ENCODE assay signal across 1 cellular context in the genomic region with DNA sequence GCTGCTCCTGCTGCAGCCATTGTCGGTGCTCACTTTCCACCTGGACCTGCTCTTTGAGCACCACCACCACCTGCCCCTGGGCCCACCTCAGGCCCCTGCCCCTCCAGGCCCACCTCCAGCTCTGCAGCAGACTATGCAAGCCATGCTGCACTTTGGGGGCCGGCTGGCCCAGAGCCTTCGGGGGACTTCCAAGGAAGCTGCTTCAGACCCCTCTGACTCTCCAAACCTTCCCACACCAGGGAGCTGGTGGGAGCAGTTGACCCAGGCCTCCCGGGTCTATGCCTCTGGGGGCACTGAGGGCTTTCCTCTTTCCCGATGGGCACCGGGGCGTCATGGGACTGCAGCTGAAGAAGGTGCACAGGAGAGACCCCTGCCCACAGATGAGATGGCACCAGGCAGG.
TF ChIP-seq lines count a peak whose summit lies in the region.

No MANE protein-coding gene starts in this region.

TF ChIP-seq in HCT116, 20 proteins besides CTCF, POLR2A, EP300 and RAD21:
- TF ChIP-seq CBX3 (IDR thresholded peaks at IDR 0.05; ENCODE audit: low read depth), result no peak
- TF ChIP-seq YY1 (IDR thresholded peaks at IDR 0.05; ENCODE audit: extremely low read depth, insufficient replicate concordance, low read depth, low read length), result no peak
- no peak for TF ChIP-seq SRF (IDR thresholded peaks at IDR 0.05; ENCODE audit: low read depth)
- TF ChIP-seq JUND (IDR thresholded peaks at IDR 0.05), result no peak
- TF ChIP-seq POLR2AphosphoS5 (IDR thresholded peaks at IDR 0.05; ENCODE audit: low read depth, low read length), result no peak
- TF ChIP-seq EZH2phosphoT487 (IDR thresholded peaks at IDR 0.05; ENCODE audit: borderline replicate concordance), result no peak
